In genomic region chr1:8496473-8496872, GRCh38 we compare ENCODE assay signal across 11 cellular contexts.
DNase-seq lines count a peak whose midpoint lies in the region; ATAC-seq lines count a peak whose summit lies in the region.
"Had no signal": no experiment of that assay in that cellular context is flagged by ENCODE, and none has a peak within 500 bp of the region (broad histone marks: within the 10 kb centered on the region; RNA-seq: fewer than 3 reads in every experiment).

No MANE protein-coding gene starts in this region.

- H3K27ac Mint-ChIP-seq in T-helper 1 cell treated with Interleukin-12 subunit alpha and Interleukin-12 subunit beta and Interleukin-4 antibody, amounts not matched to agents 30 μg/mL and 1 μg/mL, for 36 hours: peak overlapping the region; percentile 60
- peak overlapping the region; percentile 86 for H3K27ac Mint-ChIP-seq in activated naive CD8-positive, alpha-beta T cell treated with anti-CD3 and anti-CD28 coated beads, Interleukin-2, amount 50 U/mL, for 24 hours
- H3K27ac Mint-ChIP-seq in stimulated activated naive B cell treated with anti-CD40 and anti-IgM and Interleukin-4, amounts not matched to agents 10 μg/mL and 1 μg/mL and 100 μg/mL, for 72 hours: peak overlapping the region; percentile 86
- H3K27ac Mint-ChIP-seq: dendritic cell treated with granulocyte-macrophage colony-stimulating factor and Interleukin-4, amounts not matched to agents 40 ng/mL and 50 ng/mL, for 4 days had no signal

- H3K4me3 Mint-ChIP-seq in T-helper 1 cell treated with Interleukin-12 subunit alpha and Interleukin-12 subunit beta and Interleukin-4 antibody, amounts not matched to agents 30 μg/mL and 1 μg/mL, for 36 hours: no peak overlapping the region
- H3K4me3 Mint-ChIP-seq in activated naive CD8-positive, alpha-beta T cell treated with anti-CD3 and anti-CD28 coated beads, Interleukin-2, amount 50 U/mL, for 24 hours: no peak overlapping the region
- H3K4me3 Mint-ChIP-seq in stimulated activated naive B cell treated with anti-CD40 and anti-IgM and Interleukin-4, amounts not matched to agents 10 μg/mL and 1 μg/mL and 100 μg/mL, for 72 hours: peak overlapping the region in 1 of 2 donors; percentile 59
- H3K4me3 Mint-ChIP-seq: dendritic cell treated with granulocyte-macrophage colony-stimulating factor and Interleukin-4, amounts not matched to agents 40 ng/mL and 50 ng/mL, for 4 days; neural crest cell had no signal

- H3K27me3 Mint-ChIP-seq in T-helper 1 cell treated with Interleukin-12 subunit alpha and Interleukin-12 subunit beta and Interleukin-4 antibody, amounts not matched to agents 30 μg/mL and 1 μg/mL, for 36 hours (ENCODE audit: low read depth): no peaks in the 10 kb centered on the region
- H3K27me3 Mint-ChIP-seq in activated naive CD8-positive, alpha-beta T cell treated with anti-CD3 and anti-CD28 coated beads, Interleukin-2, amount 50 U/mL, for 24 hours: no peaks in the 10 kb centered on the region
- no peaks in the 10 kb centered on the region for H3K27me3 Mint-ChIP-seq in stimulated activated naive B cell treated with anti-CD40 and anti-IgM and Interleukin-4, amounts not matched to agents 10 μg/mL and 1 μg/mL and 100 μg/mL, for 72 hours
- H3K27me3 Mint-ChIP-seq: dendritic cell treated with granulocyte-macrophage colony-stimulating factor and Interleukin-4, amounts not matched to agents 40 ng/mL and 50 ng/mL, for 4 days had no signal

- DNase-seq in T-helper 1 cell (no peak), NCI-H2196 (lab: John Stamatoyannopoulos, UW; ENCODE audit: unreplicated experiment) (no peak), NCI-H2227 treated with DMSO at 0.1 percent for 48 hours (lab: John Stamatoyannopoulos, UW) (no peak), putamen (ENCODE audit: low spot score) (no peak)
- DNase-seq in activated naive CD8-positive, alpha-beta T cell treated with anti-CD3 and anti-CD28 coated beads, Interleukin-2, amount 50 U/mL, for 24 hours: no peak
- no peak for DNase-seq in stimulated activated naive B cell treated with anti-CD40 and anti-IgM and Interleukin-4, amounts not matched to agents 10 μg/mL and 1 μg/mL and 100 μg/mL, for 72 hours

- H3K4me1 Mint-ChIP-seq in T-helper 1 cell treated with Interleukin-12 subunit alpha and Interleukin-12 subunit beta and Interleukin-4 antibody, amounts not matched to agents 30 μg/mL and 1 μg/mL, for 36 hours (ENCODE audit: low read depth): peaks cover 12% of the 10 kb centered on the region
- peaks cover 42% of the 10 kb centered on the region for H3K4me1 Mint-ChIP-seq in activated naive CD8-positive, alpha-beta T cell treated with anti-CD3 and anti-CD28 coated beads, Interleukin-2, amount 50 U/mL, for 24 hours
- H3K4me1 Mint-ChIP-seq in stimulated activated naive B cell treated with anti-CD40 and anti-IgM and Interleukin-4, amounts not matched to agents 10 μg/mL and 1 μg/mL and 100 μg/mL, for 72 hours: peaks cover 28 to 65% of the 10 kb centered on the region in 2 donors

- H3K9me3 Mint-ChIP-seq in T-helper 1 cell treated with Interleukin-12 subunit alpha and Interleukin-12 subunit beta and Interleukin-4 antibody, amounts not matched to agents 30 μg/mL and 1 μg/mL, for 36 hours: no peaks in the 10 kb centered on the region
- H3K9me3 Mint-ChIP-seq in activated naive CD8-positive, alpha-beta T cell treated with anti-CD3 and anti-CD28 coated beads, Interleukin-2, amount 50 U/mL, for 24 hours: peaks cover 6% of the 10 kb centered on the region
- H3K9me3 Mint-ChIP-seq in stimulated activated naive B cell treated with anti-CD40 and anti-IgM and Interleukin-4, amounts not matched to agents 10 μg/mL and 1 μg/mL and 100 μg/mL, for 72 hours: peaks cover 0 to 1% of the 10 kb centered on the region in 2 donors
- H3K9me3 Mint-ChIP-seq: dendritic cell treated with granulocyte-macrophage colony-stimulating factor and Interleukin-4, amounts not matched to agents 40 ng/mL and 50 ng/mL, for 4 days; neural crest cell had no signal

- peak; percentile 38 for ATAC-seq in HG03108 (IDR thresholded peaks at IDR 0.05; ENCODE audit: unreplicated experiment)
- no peak for ATAC-seq in activated naive CD8-positive, alpha-beta T cell treated with anti-CD3 and anti-CD28 coated beads, Interleukin-2, amount 50 U/mL, for 24 hours
- ATAC-seq in stimulated activated naive B cell treated with anti-CD40 and anti-IgM and Interleukin-4, amounts not matched to agents 10 μg/mL and 1 μg/mL and 100 μg/mL, for 72 hours (replicated peaks): peak; percentile 74 to 82
- ATAC-seq: Panc1 had no signal

- peaks cover 32% of the 10 kb centered on the region for H3K36me3 Mint-ChIP-seq in T-helper 1 cell treated with Interleukin-12 subunit alpha and Interleukin-12 subunit beta and Interleukin-4 antibody, amounts not matched to agents 30 μg/mL and 1 μg/mL, for 36 hours (ENCODE audit: low read depth)
- peaks cover 56% of the 10 kb centered on the region for H3K36me3 Mint-ChIP-seq in activated naive CD8-positive, alpha-beta T cell treated with anti-CD3 and anti-CD28 coated beads, Interleukin-2, amount 50 U/mL, for 24 hours (ENCODE audit: low read depth)
- H3K36me3 Mint-ChIP-seq in stimulated activated naive B cell treated with anti-CD40 and anti-IgM and Interleukin-4, amounts not matched to agents 10 μg/mL and 1 μg/mL and 100 μg/mL, for 72 hours: peaks cover 30 to 59% of the 10 kb centered on the region in 2 donors
